ENCODE assay signal across 23 cellular contexts in genomic region chr5:94558028-94558427, GRCh38.
DNase-seq lines count a peak whose midpoint lies in the region; ATAC-seq, FAIRE-seq and TF ChIP-seq lines count a peak whose summit lies in the region.
"Had no signal": no experiment of that assay in that cellular context is flagged by ENCODE, and none has a peak within 500 bp of the region (broad histone marks: within the 10 kb centered on the region; RNA-seq: fewer than 3 reads in every experiment).

No MANE protein-coding gene starts in this region.

- H3K9me2 ChIP-seq in GM23338 (ENCODE audit: insufficient read depth) = no peaks in the 10 kb centered on the region; the same call in 1 of the 2 replicates

- no peaks in the 10 kb centered on the region for H3K9me1 ChIP-seq in K562 (ENCODE audit: control insufficient read depth, insufficient read depth, low read length)

- peaks cover 5% of the 10 kb centered on the region; the same call in 1 of the 2 replicates for H3K4me1 ChIP-seq in GM23338 (ENCODE audit: insufficient read depth)
- H3K4me1 ChIP-seq in K562 (replicated peaks in 1 of 2; ENCODE audit: control insufficient read depth in 2 of 2, insufficient read depth in 2 of 2, low read length in 2 of 2) = no peaks in the 10 kb centered on the region; a peak in 1 of 5 replicates
- no peaks in the 10 kb centered on the region for H3K4me1 ChIP-seq in BE2C
- H3K4me1 ChIP-seq: BLaER1 treated with 17β-estradiol and CSF1 and Interleukin-3, amounts not matched to agents 10 nM and 100 nM; HAP-1 had no signal

- TF ChIP-seq CTCF in GM23338 (conservative IDR thresholded peaks at IDR 0.05; ENCODE audit: low read depth in 2 of 2) = no peak
- no peak for TF ChIP-seq CTCF in K562 (IDR thresholded peaks at IDR 0.05 in 2 of 3, conservative IDR thresholded peaks at IDR 0.05 in 1 of 3; ENCODE audit: insufficient read depth in 2 of 3, low read depth in 1 of 3, low read length in 3 of 3)
- no peak for TF ChIP-seq CTCF in nephron (IDR thresholded peaks at IDR 0.05; ENCODE audit: unreplicated experiment in 3 of 3)
- no peak for TF ChIP-seq CTCF in BE2C (IDR thresholded peaks at IDR 0.05; ENCODE audit: low read depth, low read length)

- intact Hi-C loops in K562 (cut with micrococcal nuclease) = no loop called here
- intact Hi-C loops in activated T-helper 1 cell treated with anti-CD3 and anti-CD28 coated beads, Interleukin-12 subunit alpha, Interleukin-12 subunit beta, Interleukin-2, Interleukin-4 antibody, amounts not matched to agents 30 ng/mL and 10 ng/mL and 1 ng/mL, durations not matched to agents 14 hours and 24 hours and 36 hours (cut with micrococcal nuclease) = no loop called here

- no peaks in the 10 kb centered on the region for H3K27me3 ChIP-seq in GM23338 (ENCODE audit: insufficient read depth)
- H3K27me3 ChIP-seq in K562 (ENCODE audit: control insufficient read depth in 2 of 2, insufficient read depth in 2 of 2, low read length in 2 of 2) = no peaks in the 10 kb centered on the region; a peak in 1 of 5 replicates
- H3K27me3 ChIP-seq in BE2C = no peaks in the 10 kb centered on the region
- H3K27me3 ChIP-seq: BLaER1 treated with 17β-estradiol and CSF1 and Interleukin-3, amounts not matched to agents 10 nM and 100 nM had no signal

- 37% methylated on average over 5 of the region's 5 CpGs for WGBS in K562 (ENCODE audit: insufficient coverage, low coverage, missing lambda C conversion rate)

- POLR2A ChIA-PET in K562 (lab: Yijun Ruan, JAX) = interaction anchor here (1.0 kb wide), 1 partner anchor 29 kb away, joined by 4 read pairs; no protein-coding TSS in a partner anchor

- H2AFZ ChIP-seq in GM23338 (0 out of 2 replicates have a peak overlapping the region, but pooled peaks have one; percentile 24), K562 (ENCODE audit: low read depth, low read length) (peak overlapping the region; percentile 75)
- H2AFZ ChIP-seq: GM23248 had no signal

- H3K4me3 ChIP-seq in GM23338 (no peak overlapping the region), K562 (no peak overlapping the region), BE2C (ENCODE audit: low read depth, low read length) (no peak overlapping the region)
- H3K4me3 ChIP-seq: BLaER1 treated with 17β-estradiol and CSF1 and Interleukin-3, amounts not matched to agents 10 nM and 100 nM; GM12878; GM23248; HAP-1 had no signal

- H3K9me3 ChIP-seq in K562 (replicated peaks; ENCODE audit: control insufficient read depth, insufficient read depth, low read depth, low read length) = no peaks in the 10 kb centered on the region
- H3K9me3 ChIP-seq in BE2C = no peaks in the 10 kb centered on the region
- H3K9me3 ChIP-seq: HAP-1 had no signal

- H3K4me2 ChIP-seq in GM23338 (no peak overlapping the region), K562 (ENCODE audit: insufficient read depth, low read length) (no peak overlapping the region)
- H3K4me2 ChIP-seq: BLaER1 treated with 17β-estradiol and CSF1 and Interleukin-3, amounts not matched to agents 10 nM and 100 nM had no signal

- no peaks in the 10 kb centered on the region for H3F3A ChIP-seq in GM23338 (replicated peaks; ENCODE audit: low read depth)

- H3K9me3 Mint-ChIP-seq in GM23338 = no peaks in the 10 kb centered on the region; the same call in 2 of the 3 replicates
- peaks cover 4% of the 10 kb centered on the region for H3K9me3 Mint-ChIP-seq in nephron
- H3K9me3 Mint-ChIP-seq in activated T-helper 1 cell treated with anti-CD3 and anti-CD28 coated beads, Interleukin-12 subunit alpha, Interleukin-12 subunit beta, Interleukin-2, Interleukin-4 antibody, amounts not matched to agents 30 ng/mL and 10 ng/mL and 1 ng/mL, durations not matched to agents 14 hours and 24 hours and 36 hours = peaks cover 6% of the 10 kb centered on the region
- H3K9me3 Mint-ChIP-seq: CD4-positive, alpha-beta T cell; CD8-positive, alpha-beta memory T cell had no signal

- H3K36me3 ChIP-seq in GM23338 (ENCODE audit: insufficient read depth) = no peaks in the 10 kb centered on the region
- no peaks in the 10 kb centered on the region for H3K36me3 ChIP-seq in K562 (ENCODE audit: control insufficient read depth, insufficient read depth, low read length)
- no peaks in the 10 kb centered on the region for H3K36me3 ChIP-seq in BE2C
- H3K36me3 ChIP-seq: BLaER1 treated with 17β-estradiol and CSF1 and Interleukin-3, amounts not matched to agents 10 nM and 100 nM; HAP-1 had no signal

- BruUV-seq in K562 (replicated peaks; lab: Mats Ljungman, UMichigan) = no TSS peak

- TF ChIP-seq POLR2A in K562 (conservative IDR thresholded peaks at IDR 0.05) = no peak

- no peak for TF ChIP-seq EP300 in K562 (IDR thresholded peaks at IDR 0.05; ENCODE audit: low read length)

- H3K27me3 Mint-ChIP-seq in GM23338 (ENCODE audit: insufficient read depth, low read depth, poor library complexity) = no peaks in the 10 kb centered on the region
- H3K27me3 Mint-ChIP-seq in nephron (ENCODE audit: low read depth) = no peaks in the 10 kb centered on the region
- no peaks in the 10 kb centered on the region for H3K27me3 Mint-ChIP-seq in activated T-helper 1 cell treated with anti-CD3 and anti-CD28 coated beads, Interleukin-12 subunit alpha, Interleukin-12 subunit beta, Interleukin-2, Interleukin-4 antibody, amounts not matched to agents 30 ng/mL and 10 ng/mL and 1 ng/mL, durations not matched to agents 14 hours and 24 hours and 36 hours (ENCODE audit: insufficient read depth)
- H3K27me3 Mint-ChIP-seq: B cell; CD4-positive, alpha-beta T cell; CD8-positive, alpha-beta memory T cell had no signal

- TF ChIP-seq RAD21 in K562 (CRISPR knock-in tag; conservative IDR thresholded peaks at IDR 0.05 in 1 of 2, IDR thresholded peaks at IDR 0.05 in 1 of 2) = no peak

- DNase-seq in GM23338 (ENCODE audit: low spot score) (no peak), K562 (ENCODE audit: extremely low read depth in 1 of 4, low spot score in 3 of 4) (no peak), RCC 7860 (ENCODE audit: low spot score) (no peak), BE2C (no peak)
- no peak for DNase-seq in activated T-helper 1 cell treated with anti-CD3 and anti-CD28 coated beads, Interleukin-12 subunit alpha, Interleukin-12 subunit beta, Interleukin-2, Interleukin-4 antibody, amounts not matched to agents 30 ng/mL and 10 ng/mL and 1 ng/mL, durations not matched to agents 14 hours and 24 hours and 36 hours (ENCODE audit: low spot score)
- DNase-seq: CD4-positive, alpha-beta T cell; CD8-positive, alpha-beta memory T cell; DMS 273 treated with DMSO at 0.1 percent for 48 hours; DMS79; EL; GDM1; GM23248 had no signal

- H3K9ac ChIP-seq in K562 (ENCODE audit: insufficient read depth in 1 of 2, low read depth in 2 of 2, low read length in 2 of 2) = no peak overlapping the region
- H3K9ac ChIP-seq: BLaER1 treated with 17β-estradiol and CSF1 and Interleukin-3, amounts not matched to agents 10 nM and 100 nM; GM23248 had no signal

- H3K4me1 Mint-ChIP-seq in GM23338 = peaks cover 8% of the 10 kb centered on the region
- peaks cover 7% of the 10 kb centered on the region for H3K4me1 Mint-ChIP-seq in nephron
- no peaks in the 10 kb centered on the region for H3K4me1 Mint-ChIP-seq in activated T-helper 1 cell treated with anti-CD3 and anti-CD28 coated beads, Interleukin-12 subunit alpha, Interleukin-12 subunit beta, Interleukin-2, Interleukin-4 antibody, amounts not matched to agents 30 ng/mL and 10 ng/mL and 1 ng/mL, durations not matched to agents 14 hours and 24 hours and 36 hours (ENCODE audit: low read depth)
- H3K4me1 Mint-ChIP-seq: B cell, CD14-positive monocyte had no signal

- CTCF ChIA-PET in K562 (lab: Yijun Ruan, JAX; ENCODE audit: low intra/inter-chr PET ratio) = no interaction called here

- H4K20me1 ChIP-seq in GM23338 (replicated peaks; ENCODE audit: insufficient read depth) (no peaks in the 10 kb centered on the region), K562 (replicated peaks; ENCODE audit: control insufficient read depth, insufficient read depth, low read length) (no peaks in the 10 kb centered on the region)
- H4K20me1 ChIP-seq: BLaER1 treated with 17β-estradiol and CSF1 and Interleukin-3, amounts not matched to agents 10 nM and 100 nM had no signal

- no peak overlapping the region for H3K4me3 Mint-ChIP-seq in GM23338
- H3K4me3 Mint-ChIP-seq in nephron = no peak overlapping the region
- H3K4me3 Mint-ChIP-seq in activated T-helper 1 cell treated with anti-CD3 and anti-CD28 coated beads, Interleukin-12 subunit alpha, Interleukin-12 subunit beta, Interleukin-2, Interleukin-4 antibody, amounts not matched to agents 30 ng/mL and 10 ng/mL and 1 ng/mL, durations not matched to agents 14 hours and 24 hours and 36 hours = no peak overlapping the region
- H3K4me3 Mint-ChIP-seq: B cell; CD14-positive monocyte; CD4-positive, alpha-beta T cell; CD8-positive, alpha-beta memory T cell had no signal

- in situ Hi-C loops in K562 (cut with MboI) = no loop called here

- ATAC-seq in GM23338 (no peak), K562 (no peak)
- ATAC-seq: GM12878 had no signal

- H3K27ac Mint-ChIP-seq in GM23338 (no peak overlapping the region), nephron (peak overlapping the region; percentile 65 to 89 (median 78))
- H3K27ac Mint-ChIP-seq in activated T-helper 1 cell treated with anti-CD3 and anti-CD28 coated beads, Interleukin-12 subunit alpha, Interleukin-12 subunit beta, Interleukin-2, Interleukin-4 antibody, amounts not matched to agents 30 ng/mL and 10 ng/mL and 1 ng/mL, durations not matched to agents 14 hours and 24 hours and 36 hours = no peak overlapping the region
- H3K27ac Mint-ChIP-seq: B cell; CD4-positive, alpha-beta T cell had no signal

- H3K79me2 ChIP-seq in GM23338 (replicated peaks; ENCODE audit: insufficient read depth) (no peaks in the 10 kb centered on the region), K562 (ENCODE audit: control insufficient read depth, insufficient read depth, low read length) (no peaks in the 10 kb centered on the region)

- no peaks in the 10 kb centered on the region for H3K36me3 Mint-ChIP-seq in GM23338 (ENCODE audit: low read depth)
- no peaks in the 10 kb centered on the region for H3K36me3 Mint-ChIP-seq in nephron (ENCODE audit: low read depth)
- H3K36me3 Mint-ChIP-seq in activated T-helper 1 cell treated with anti-CD3 and anti-CD28 coated beads, Interleukin-12 subunit alpha, Interleukin-12 subunit beta, Interleukin-2, Interleukin-4 antibody, amounts not matched to agents 30 ng/mL and 10 ng/mL and 1 ng/mL, durations not matched to agents 14 hours and 24 hours and 36 hours (ENCODE audit: low read depth) = no peaks in the 10 kb centered on the region
- H3K36me3 Mint-ChIP-seq: CD14-positive monocyte had no signal

- no peak for FAIRE-seq in K562 (lab: Jason Lieb, UNC)
- no peak for FAIRE-seq in RCC 7860 (lab: Jason Lieb, UNC)
- FAIRE-seq: A204.1, D721Med, GM12878, GM19239, H54 had no signal

- no peak overlapping the region for H3K27ac ChIP-seq in GM23338 (ENCODE audit: low read depth)
- no peak overlapping the region for H3K27ac ChIP-seq in K562 (ENCODE audit: extremely low read depth, low read depth, low read length)
- H3K27ac ChIP-seq: 22Rv1; BLaER1 treated with 17β-estradiol and CSF1 and Interleukin-3, amounts not matched to agents 10 nM and 100 nM; GM23248 had no signal

TF ChIP-seq in GM23338, 12 proteins besides CTCF, POLR2A, EP300 and RAD21 (continues in another document):
- TF ChIP-seq EZH2 (IDR thresholded peaks at IDR 0.05; ENCODE audit: low read depth, unreplicated experiment) (no peak), CREB1 (CRISPR knock-in tag; IDR thresholded peaks at IDR 0.05; ENCODE audit: low read depth) (no peak)

Comparison
In these comparisons a context has a peak if more than half of its experiments do, and no peak if none do; other contexts are left out.
1. H3K27ac Mint-ChIP-seq: peak in nephron (3 of 3); none in GM23338 (single experiment) and activated T-helper 1 cell treated with anti-CD3 and anti-CD28 coated beads, Interleukin-12 subunit alpha, Interleukin-12 subunit beta, Interleukin-2, Interleukin-4 antibody, amounts not matched to agents 30 ng/mL and 10 ng/mL and 1 ng/mL, durations not matched to agents 14 hours and 24 hours and 36 hours (single experiment).